In genomic region chr5:71011194-71011792, GRCh38 we compare ENCODE assay signal across 21 cellular contexts. TPM values are rescaled to one million over a fixed set of nuclear protein-coding genes. Genes with fewer than 3 reads are reported as not detected.
DNase-seq lines count a peak whose midpoint lies in the region; ATAC-seq, FAIRE-seq and TF ChIP-seq lines count a peak whose summit lies in the region.
"Had no signal": no experiment of that assay in that cellular context is flagged by ENCODE, and none has a peak within 500 bp of the region (broad histone marks: within the 10 kb centered on the region; RNA-seq: fewer than 3 reads in every experiment).

No MANE protein-coding gene starts in this region.

- no peaks in the 10 kb centered on the region for H3K79me2 ChIP-seq in HepG2 (ENCODE audit: insufficient read depth, low read length)

- peak overlapping the region; percentile 75 for H3K4me2 ChIP-seq in HepG2 (ENCODE audit: low read depth, low read length)

- no peaks in the 10 kb centered on the region for H3K27me3 Mint-ChIP-seq in endodermal cell (ENCODE audit: insufficient read depth)
- H3K27me3 Mint-ChIP-seq: B cell had no signal

- no peak for TF ChIP-seq CTCF in HepG2 (CRISPR knock-in tag; IDR thresholded peaks at IDR 0.05)
- TF ChIP-seq CTCF in right lobe of liver (IDR thresholded peaks at IDR 0.05): no peak
- no peak for TF ChIP-seq CTCF in endodermal cell (conservative IDR thresholded peaks at IDR 0.05)
- no peak for TF ChIP-seq CTCF in GM13976 (IDR thresholded peaks at IDR 0.05; ENCODE audit: borderline replicate concordance, control extremely low read depth, extremely low read depth, insufficient read depth, missing control alignments)

- peak overlapping the region; percentile 8 for H2AFZ ChIP-seq in HepG2 (ENCODE audit: low read length)

- FAIRE-seq in HepG2 (lab: Jason Lieb, UNC): no peak

- H3K4me3 ChIP-seq in HepG2 (replicated peaks in 1 of 3; ENCODE audit: insufficient read depth in 1 of 3, low read depth in 2 of 3, low read length in 3 of 3): peak overlapping the region; percentile 11 to 47 (median 22); a peak in 4 of 6 replicates
- H3K4me3 ChIP-seq in right lobe of liver: no peak overlapping the region
- H3K4me3 ChIP-seq in endodermal cell (ENCODE audit: low read length): no peak overlapping the region
- H3K4me3 ChIP-seq in HAP-1: no peak overlapping the region
- H3K4me3 ChIP-seq: MG63 had no signal

- intact Hi-C loops in HepG2 (cut with micrococcal nuclease; ENCODE audit: unreplicated experiment) (no loop called here), right lobe of liver (cut with DNase I) (no loop called here)

- peak; percentile 36 for DNase-seq in HepG2 (ENCODE audit: low spot score)
- DNase-seq in right lobe of liver: no peak
- peak; percentile 35 for DNase-seq in endodermal cell
- DNase-seq in left kidney (ENCODE audit: low read depth, low spot score): peak; percentile 5
- DNase-seq in HAP-1 (ENCODE audit: low spot score in 2 of 2): no peak
- no peak for DNase-seq in GM13976 (ENCODE audit: low spot score)
- no peak for DNase-seq in stimulated activated CD4-positive, alpha-beta T cell treated with anti-CD3 and anti-CD28 coated beads, Interleukin-15, amount 100 ng/mL, for 24 hours
- DNase-seq: CD4-positive, alpha-beta T cell; DMS153; GDM1; Karpas-422; MG63; NCI-H1048; NCI-H1436 treated with DMSO at 0.1 percent for 48 hours; NCI-H2029; NCI-H345; NCI-H524 treated with DMSO at 0.1 percent for 48 hours; PC-3; RPMI8226; SHP77 treated with DMSO at 0.1 percent for 48 hours had no signal

- H3K36me3 ChIP-seq in HepG2 (replicated peaks in 1 of 2; ENCODE audit: control insufficient read depth in 1 of 2, insufficient read depth in 2 of 2, low read length in 2 of 2) (no peaks in the 10 kb centered on the region), right lobe of liver (no peaks in the 10 kb centered on the region), endodermal cell (ENCODE audit: control insufficient read depth, insufficient read depth, low read length) (no peaks in the 10 kb centered on the region), HAP-1 (replicated peaks) (no peaks in the 10 kb centered on the region)
- H3K36me3 ChIP-seq: MG63 had no signal

- TF ChIP-seq POLR2A in HepG2 (IDR thresholded peaks at IDR 0.05; ENCODE audit: insufficient read depth in 1 of 2, low read depth in 2 of 2, low read length in 2 of 2): no peak
- no peak for TF ChIP-seq POLR2A in right lobe of liver (IDR thresholded peaks at IDR 0.05)

- TF ChIP-seq EP300 in HepG2 (IDR thresholded peaks at IDR 0.05; ENCODE audit: low read depth in 2 of 2, low read length in 2 of 2) (no peak), HepG2 (CRISPR knock-in tag; IDR thresholded peaks at IDR 0.05; ENCODE audit: borderline replicate concordance) (no peak)

- H3K9me3 ChIP-seq in HepG2 (ENCODE audit: low read length): no peaks in the 10 kb centered on the region
- H3K9me3 ChIP-seq in right lobe of liver: no peaks in the 10 kb centered on the region
- no peaks in the 10 kb centered on the region for H3K9me3 ChIP-seq in endodermal cell (ENCODE audit: control insufficient read depth, low read length)
- H3K9me3 ChIP-seq in HAP-1: no peaks in the 10 kb centered on the region
- H3K9me3 ChIP-seq: MG63 had no signal

- no peaks in the 10 kb centered on the region for H3K9me3 Mint-ChIP-seq in endodermal cell
- H3K9me3 Mint-ChIP-seq: CD4-positive, alpha-beta T cell had no signal

- no peaks in the 10 kb centered on the region for H3K36me3 Mint-ChIP-seq in endodermal cell (ENCODE audit: low read depth)

- H3K9ac ChIP-seq in HepG2 (ENCODE audit: insufficient read depth, low read depth, low read length): no peak overlapping the region
- H3K9ac ChIP-seq in endodermal cell (ENCODE audit: extremely low read depth, low read length, poor library complexity, severe bottlenecking): no peak overlapping the region

- TF ChIP-seq RAD21 in HepG2 (CRISPR knock-in tag; IDR thresholded peaks at IDR 0.05): no peak

- H3K27me3 ChIP-seq in HepG2 (ENCODE audit: control insufficient read depth in 1 of 2, insufficient read depth in 2 of 2, low read length in 2 of 2): no peaks in the 10 kb centered on the region
- H3K27me3 ChIP-seq in right lobe of liver: no peaks in the 10 kb centered on the region
- no peaks in the 10 kb centered on the region for H3K27me3 ChIP-seq in endodermal cell (ENCODE audit: control insufficient read depth, insufficient read depth, low read length, poor library complexity, severe bottlenecking)
- H3K27me3 ChIP-seq in HAP-1 (ENCODE audit: low read depth): no peaks in the 10 kb centered on the region
- H3K27me3 ChIP-seq: MG63 had no signal

- in situ Hi-C loops in HepG2 (cut with HindIII; ENCODE audit: extremely low pct_ligation_motif_present, low pct_unique_long_range_greater_than_20kb): no loop called here
- in situ Hi-C loops in HAP-1 (cut with MboI; ENCODE audit: low sequenced_read_pairs): no loop called here
- in situ Hi-C loops in GM13976 (cut with MboI; ENCODE audit: low sequenced_read_pairs, unreplicated experiment): no loop called here

- H3K4me1 ChIP-seq in HepG2 (ENCODE audit: insufficient read depth, low read length) (peaks cover 35% of the 10 kb centered on the region), right lobe of liver (no peaks in the 10 kb centered on the region), endodermal cell (ENCODE audit: control insufficient read depth, insufficient read depth, low read length) (no peaks in the 10 kb centered on the region), HAP-1 (no peaks in the 10 kb centered on the region)

- no peak overlapping the region for H3K4me3 Mint-ChIP-seq in endodermal cell
- H3K4me3 Mint-ChIP-seq: B cell; CD4-positive, alpha-beta T cell had no signal

- H4K20me1 ChIP-seq in HepG2 (ENCODE audit: insufficient read depth, low read length): no peaks in the 10 kb centered on the region

- H3K27ac Mint-ChIP-seq in endodermal cell: no peak overlapping the region
- H3K27ac Mint-ChIP-seq: B cell; CD4-positive, alpha-beta T cell had no signal

- ATAC-seq in HepG2: peak; percentile 82
- ATAC-seq in right lobe of liver: no peak
- ATAC-seq: PC-3 had no signal

- BruUV-seq in HepG2 (replicated peaks; lab: Mats Ljungman, UMichigan): no TSS peak

- under 1% methylated on average over 8 of the region's 8 CpGs for WGBS in HepG2 (ENCODE audit: low lambda C conversion rate)
- 43% methylated on average over 8 of the region's 8 CpGs for WGBS in right lobe of liver (ENCODE audit: insufficient coverage, low coverage, low lambda C conversion rate, missing lambda C conversion rate)
- 94% methylated on average over 6 to 8 of the region's 8 CpGs for WGBS in endodermal cell (ENCODE audit: insufficient coverage in 1 of 2, insufficient read length in 1 of 2), 2 experiments

- POLR2A ChIA-PET in HepG2 (lab: Yijun Ruan, JAX): no interaction called here

- H3K27ac ChIP-seq in HepG2 (ENCODE audit: extremely low read length, insufficient read depth, low read length) (no peak overlapping the region), right lobe of liver (no peak overlapping the region), endodermal cell (ENCODE audit: low read depth, low read length) (no peak overlapping the region)

- H3K4me1 Mint-ChIP-seq in endodermal cell: no peaks in the 10 kb centered on the region

- CTCF ChIA-PET in HepG2 (lab: Yijun Ruan, JAX; ENCODE audit: low intra/inter-chr PET ratio, low total read pairs): no interaction called here

RNA-seq across cellular contexts. Expression of gene NAIP, which starts 13.8 kb away (rescaled TPM):
- total RNA-seq in HepG2 (2016; rRNA removed; fragmentation: Illumina TruSeq; extraction: Trizol) (2.1 and 4.7 TPM in 2 replicates), right lobe of liver (10 to 100 TPM in 2 of 6 experiments, 1 to 10 TPM in 4; 5.8 to 15.2 (median 7.8) TPM), endodermal cell (1 to 10 TPM; 7.9 to 9.3 TPM)
- 5.1 and 5.8 TPM in 2 replicates for total RNA-seq in HepG2 (2016; cell fraction: cytosol; rRNA removed; fragmentation: Illumina TruSeq; extraction: Trizol; ENCODE audit: low read depth)
- 1.7 and 5.0 TPM in 2 replicates for total RNA-seq in HepG2 (2016; cell fraction: insoluble cytoplasmic fraction; rRNA removed; fragmentation: Illumina TruSeq; extraction: Trizol)
- total RNA-seq in HepG2 (2016; cell fraction: membrane; rRNA removed; fragmentation: Illumina TruSeq; extraction: Trizol): 3.5 and 4.4 TPM in 2 replicates
- 10.7 and 11.9 TPM in 2 replicates for total RNA-seq in HepG2 (2016; cell fraction: nucleus; rRNA removed; fragmentation: Illumina TruSeq; extraction: Trizol)
- polyA plus RNA-seq in HepG2 (2011; rRNA removed): 6.2 and 6.3 TPM in 2 replicates
- polyA plus RNA-seq in HepG2 (2011; cell fraction: cytosol; rRNA removed): 1.6 and 2.1 TPM in 2 replicates
- polyA plus RNA-seq in HepG2 (2011; cell fraction: nucleus; rRNA removed): 6.9 TPM in 2 replicates
- polyA plus RNA-seq in HepG2 (2012): 3.1 and 4.5 TPM in 2 replicates
- 0.87 and 1.0 TPM in 2 replicates for polyA plus RNA-seq in HepG2 (2016; cell fraction: cytosol; fragmentation: Illumina TruSeq; extraction: Trizol; ENCODE audit: low read depth)
- 3.0 and 3.1 TPM in 2 replicates for polyA plus RNA-seq in HepG2 (2016; cell fraction: insoluble cytoplasmic fraction; fragmentation: Illumina TruSeq; extraction: Trizol; ENCODE audit: low read depth)
- polyA plus RNA-seq in HepG2 (2016; cell fraction: membrane; fragmentation: Illumina TruSeq; extraction: Trizol; ENCODE audit: low read depth): 1.4 and 1.7 TPM in 2 replicates
- 21.4 and 24.5 TPM in 2 replicates for polyA plus RNA-seq in HepG2 (2016; cell fraction: nucleus; fragmentation: Illumina TruSeq; extraction: Trizol; ENCODE audit: insufficient read depth, low read depth)
- 5.0 and 6.0 TPM in 2 replicates for polyA minus RNA-seq in HepG2 (2011; rRNA and poly(A)+ RNA removed; ENCODE audit: low replicate concordance)
- 1.2 and 1.3 TPM in 2 replicates for polyA minus RNA-seq in HepG2 (2011; cell fraction: cytosol; rRNA and poly(A)+ RNA removed)
- 30.3 and 46.5 TPM in 2 replicates for polyA minus RNA-seq in HepG2 (2011; cell fraction: nucleus; rRNA and poly(A)+ RNA removed)
- 10.8 TPM for polyA plus RNA-seq in endodermal cell (2013, experiment 1 of 2)
- 13.2 TPM for polyA plus RNA-seq in endodermal cell (2013, experiment 2 of 2)

RNA-seq across cellular contexts. Expression of gene GTF2H2, which starts 56.2 kb away (rescaled TPM):
- total RNA-seq in HepG2 (2016; rRNA removed; fragmentation: Illumina TruSeq; extraction: Trizol): 38.1 and 39.1 TPM in 2 replicates
- 25.3 and 27.0 TPM in 2 replicates for total RNA-seq in HepG2 (2016; cell fraction: cytosol; rRNA removed; fragmentation: Illumina TruSeq; extraction: Trizol; ENCODE audit: low read depth)
- 38.7 and 42.1 TPM in 2 replicates for total RNA-seq in HepG2 (2016; cell fraction: insoluble cytoplasmic fraction; rRNA removed; fragmentation: Illumina TruSeq; extraction: Trizol)
- 28.4 and 29.0 TPM in 2 replicates for total RNA-seq in HepG2 (2016; cell fraction: membrane; rRNA removed; fragmentation: Illumina TruSeq; extraction: Trizol)
- 38.6 and 41.5 TPM in 2 replicates for total RNA-seq in HepG2 (2016; cell fraction: nucleus; rRNA removed; fragmentation: Illumina TruSeq; extraction: Trizol)
- polyA plus RNA-seq in HepG2 (2011; rRNA removed): 11.0 and 14.5 TPM in 2 replicates
- polyA plus RNA-seq in HepG2 (2011; cell fraction: cytosol; rRNA removed): 4.5 and 6.3 TPM in 2 replicates
- polyA plus RNA-seq in HepG2 (2011; cell fraction: nucleus; rRNA removed): 10.6 and 13.9 TPM in 2 replicates
- polyA plus RNA-seq in HepG2 (2012): 13.1 and 22.5 TPM in 2 replicates
- polyA plus RNA-seq in HepG2 (2016; cell fraction: cytosol; fragmentation: Illumina TruSeq; extraction: Trizol; ENCODE audit: low read depth): 13.8 and 18.8 TPM in 2 replicates
- 39.5 and 45.9 TPM in 2 replicates for polyA plus RNA-seq in HepG2 (2016; cell fraction: insoluble cytoplasmic fraction; fragmentation: Illumina TruSeq; extraction: Trizol; ENCODE audit: low read depth)
- polyA plus RNA-seq in HepG2 (2016; cell fraction: membrane; fragmentation: Illumina TruSeq; extraction: Trizol; ENCODE audit: low read depth): 19.9 and 23.2 TPM in 2 replicates
- polyA plus RNA-seq in HepG2 (2016; cell fraction: nucleus; fragmentation: Illumina TruSeq; extraction: Trizol; ENCODE audit: insufficient read depth, low read depth): 44.2 and 49.4 TPM in 2 replicates
- 3.0 and 10.3 TPM in 2 replicates for polyA minus RNA-seq in HepG2 (2011; rRNA and poly(A)+ RNA removed; ENCODE audit: low replicate concordance)
- polyA minus RNA-seq in HepG2 (2011; cell fraction: cytosol; rRNA and poly(A)+ RNA removed): 4.4 and 6.1 TPM in 2 replicates
- polyA minus RNA-seq in HepG2 (2011; cell fraction: nucleus; rRNA and poly(A)+ RNA removed): 51.1 and 58.3 TPM in 2 replicates
- total RNA-seq in right lobe of liver: 10 to 100 TPM in 2 of 6 experiments, 1 to 10 TPM in 4; 5.9 to 14.9 (median 9.1) TPM
- 10 to 100 TPM; 46.2 to 52.6 TPM for total RNA-seq in endodermal cell
- polyA plus RNA-seq in endodermal cell (2013, experiment 1 of 2): 27.6 TPM
- polyA plus RNA-seq in endodermal cell (2013, experiment 2 of 2): 26.0 TPM

Comparison
In these comparisons a context has a peak if more than half of its experiments do, and no peak if none do; other contexts are left out.
1. DNase-seq: peak in HepG2 (single experiment), endodermal cell (single experiment) and left kidney (single experiment); none in right lobe of liver (0 of 3), HAP-1 (0 of 2), GM13976 (single experiment) and stimulated activated CD4-positive, alpha-beta T cell treated with anti-CD3 and anti-CD28 coated beads, Interleukin-15, amount 100 ng/mL, for 24 hours (single experiment).
2. H3K4me3 ChIP-seq: peak in HepG2 (3 of 3); none in right lobe of liver (0 of 3), endodermal cell (single experiment) and HAP-1 (single experiment).